9 cellular contexts compared by ENCODE assay signal in the genomic region with DNA sequence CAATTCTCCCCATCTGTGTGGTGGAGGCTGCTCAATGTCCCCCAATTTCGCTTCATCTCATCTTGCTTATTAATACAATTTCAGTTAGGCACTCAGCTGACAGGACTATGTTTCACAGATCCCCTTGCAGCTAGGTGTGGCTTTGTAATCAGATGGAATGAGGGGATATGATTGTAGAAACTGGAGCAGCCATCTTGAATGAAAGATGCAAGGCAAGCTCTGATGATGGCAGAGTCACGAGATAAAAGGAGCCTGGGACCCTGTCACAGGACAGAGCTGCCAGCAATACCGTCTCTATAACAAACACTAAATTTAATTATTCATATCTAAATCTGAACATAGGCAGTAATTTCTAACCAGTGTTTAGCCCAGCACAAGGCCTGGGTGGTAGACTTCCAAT. TPM values are rescaled to one million over a fixed set of nuclear protein-coding genes. Genes with fewer than 3 reads are reported as not detected.
DNase-seq lines count a peak whose midpoint lies in the region; ATAC-seq and TF ChIP-seq lines count a peak whose summit lies in the region.
"Had no signal": no experiment of that assay in that cellular context is flagged by ENCODE, and none has a peak within 500 bp of the region (broad histone marks: within the 10 kb centered on the region; RNA-seq: fewer than 3 reads in every experiment).

No MANE protein-coding gene starts in this region.

- H3K4me1 ChIP-seq in left ventricle myocardium inferior (peaks cover 47% of the 10 kb centered on the region), vagina (peaks cover 33% of the 10 kb centered on the region)

- H3K27me3 Mint-ChIP-seq in activated T-helper 2 cell treated with anti-CD3 and anti-CD28 coated beads, Interferon-gamma antibody, Interleukin-2, Interleukin-4, amounts not matched to agents 10 μg/mL and 5 μg/mL and 100 μg/mL, durations not matched to agents 14 hours and 24 hours and 36 hours (ENCODE audit: low read depth): peaks cover 7% of the 10 kb centered on the region
- peaks cover 6 to 7% of the 10 kb centered on the region in 2 donors for H3K27me3 Mint-ChIP-seq in natural killer cell (ENCODE audit: low read depth in 2 of 2)

- peaks cover 16% of the 10 kb centered on the region for H3K36me3 ChIP-seq in left ventricle myocardium inferior
- H3K36me3 ChIP-seq in vagina: no peaks in the 10 kb centered on the region

- H3K4me3 Mint-ChIP-seq in activated T-helper 2 cell treated with anti-CD3 and anti-CD28 coated beads, Interferon-gamma antibody, Interleukin-2, Interleukin-4, amounts not matched to agents 10 μg/mL and 5 μg/mL and 100 μg/mL, durations not matched to agents 14 hours and 24 hours and 36 hours (ENCODE audit: low read depth): peak overlapping the region; percentile 93
- peak overlapping the region; percentile 97 for H3K4me3 Mint-ChIP-seq in natural killer cell

- ATAC-seq in Right ventricle myocardium inferior (no peak), natural killer cell (no peak), HG02571 (IDR thresholded peaks at IDR 0.05; ENCODE audit: unreplicated experiment) (no peak)

- TF ChIP-seq POLR2A in vagina (IDR thresholded peaks at IDR 0.05): no peak

- peaks cover 26% of the 10 kb centered on the region for H3K36me3 Mint-ChIP-seq in activated T-helper 2 cell treated with anti-CD3 and anti-CD28 coated beads, Interferon-gamma antibody, Interleukin-2, Interleukin-4, amounts not matched to agents 10 μg/mL and 5 μg/mL and 100 μg/mL, durations not matched to agents 14 hours and 24 hours and 36 hours (ENCODE audit: low read depth)
- no peaks in the 10 kb centered on the region for H3K36me3 Mint-ChIP-seq in natural killer cell

- H3K9me3 ChIP-seq in left ventricle myocardium inferior (replicated peaks) (no peaks in the 10 kb centered on the region), vagina (no peaks in the 10 kb centered on the region)

- no peak for TF ChIP-seq CTCF in left ventricle myocardium inferior (IDR thresholded peaks at IDR 0.05; ENCODE audit: borderline replicate concordance)
- no peak for TF ChIP-seq CTCF in natural killer cell (IDR thresholded peaks at IDR 0.05)
- no peak for TF ChIP-seq CTCF in vagina (IDR thresholded peaks at IDR 0.05)

- no peaks in the 10 kb centered on the region for H3K9me3 Mint-ChIP-seq in activated T-helper 2 cell treated with anti-CD3 and anti-CD28 coated beads, Interferon-gamma antibody, Interleukin-2, Interleukin-4, amounts not matched to agents 10 μg/mL and 5 μg/mL and 100 μg/mL, durations not matched to agents 14 hours and 24 hours and 36 hours
- H3K9me3 Mint-ChIP-seq in natural killer cell: no peaks in the 10 kb centered on the region

- H3K27ac Mint-ChIP-seq in activated T-helper 2 cell treated with anti-CD3 and anti-CD28 coated beads, Interferon-gamma antibody, Interleukin-2, Interleukin-4, amounts not matched to agents 10 μg/mL and 5 μg/mL and 100 μg/mL, durations not matched to agents 14 hours and 24 hours and 36 hours: no peak overlapping the region
- peak overlapping the region; percentile 97 to 98 for H3K27ac Mint-ChIP-seq in natural killer cell

- intact Hi-C loops in left ventricle myocardium inferior (cut with micrococcal nuclease): no loop called here
- intact Hi-C loops in Right ventricle myocardium inferior (cut with DNase I): loop anchor here (10.0 kb wide), 1 partner anchor 305 kb away; a partner anchor contains a TSS
- intact Hi-C loops in activated T-helper 2 cell treated with anti-CD3 and anti-CD28 coated beads, Interferon-gamma antibody, Interleukin-2, Interleukin-4, amounts not matched to agents 10 μg/mL and 5 μg/mL and 100 μg/mL, durations not matched to agents 14 hours and 24 hours and 36 hours (cut with micrococcal nuclease): loop anchor here (5.0 kb wide), 1 partner anchor 247 kb away; no protein-coding TSS in a partner anchor
- intact Hi-C loops in natural killer cell (cut with micrococcal nuclease): loop anchor here (5.0 to 10.0 kb wide), 2 partner anchors 305 to 723 kb away; a partner anchor contains a TSS
- intact Hi-C loops in vagina (cut with DNase I): no loop called here

- peaks cover 36% of the 10 kb centered on the region for H3K4me1 Mint-ChIP-seq in activated T-helper 2 cell treated with anti-CD3 and anti-CD28 coated beads, Interferon-gamma antibody, Interleukin-2, Interleukin-4, amounts not matched to agents 10 μg/mL and 5 μg/mL and 100 μg/mL, durations not matched to agents 14 hours and 24 hours and 36 hours (ENCODE audit: low read depth)
- peaks cover 33 to 39% of the 10 kb centered on the region in 2 donors for H3K4me1 Mint-ChIP-seq in natural killer cell

- DNase-seq in left ventricle myocardium inferior (no peak), Right ventricle myocardium inferior (ENCODE audit: missing footprints) (no peak), natural killer cell (no peak), vagina (ENCODE audit: extremely low spot score in 2 of 2) (no peak), nucleus accumbens (lab: John Stamatoyannopoulos, UW) (no peak)
- DNase-seq in activated T-helper 2 cell treated with anti-CD3 and anti-CD28 coated beads, Interferon-gamma antibody, Interleukin-2, Interleukin-4, amounts not matched to agents 10 μg/mL and 5 μg/mL and 100 μg/mL, durations not matched to agents 14 hours and 24 hours and 36 hours (ENCODE audit: low spot score): no peak
- DNase-seq in stimulated activated CD4-positive, alpha-beta T cell treated with anti-CD3 and anti-CD28 coated beads, Interleukin-4, amount 100 ng/mL, for 24 hours: no peak
- DNase-seq: left ventricle myocardium superior had no signal

- H3K27ac ChIP-seq in left ventricle myocardium inferior (replicated peaks): peak overlapping the region; percentile 98
- H3K27ac ChIP-seq in vagina: peak overlapping the region; percentile 93

- H3K4me3 ChIP-seq in left ventricle myocardium inferior (peak overlapping the region; percentile 82), vagina (peak overlapping the region; percentile 64 to 76)

- H3K27me3 ChIP-seq in left ventricle myocardium inferior (ENCODE audit: low read depth) (peaks cover 8% of the 10 kb centered on the region), vagina (no peaks in the 10 kb centered on the region)

RNA-seq across cellular contexts. Expression of a gene that starts 1.0 kb away (rescaled TPM):
- total RNA-seq in left ventricle myocardium inferior: 342 TPM
- total RNA-seq in Right ventricle myocardium inferior: 288 TPM
- 104 and 108 TPM in 2 replicates for total RNA-seq in activated T-helper 2 cell treated with anti-CD3 and anti-CD28 coated beads, Interferon-gamma antibody, Interleukin-2, Interleukin-4, amounts not matched to agents 10 μg/mL and 5 μg/mL and 100 μg/mL, durations not matched to agents 14 hours and 24 hours and 36 hours
- 10 to 100 TPM; 72.2 to 81.4 (median 80.9) TPM for total RNA-seq in natural killer cell
- total RNA-seq in vagina: 67.8 TPM

Comparison
In these comparisons a context has a peak if more than half of its experiments do, and no peak if none do; other contexts are left out.
1. intact Hi-C loops: an anchor here in Right ventricle myocardium inferior (10.0 kb wide), activated T-helper 2 cell treated with anti-CD3 and anti-CD28 coated beads, Interferon-gamma antibody, Interleukin-2, Interleukin-4, amounts not matched to agents 10 μg/mL and 5 μg/mL and 100 μg/mL, durations not matched to agents 14 hours and 24 hours and 36 hours (5.0 kb wide) and natural killer cell (5.0 to 10.0 kb wide); none called in left ventricle myocardium inferior and vagina.